In genomic region chr13:27359203-27359821, GRCh38 we compare ENCODE assay signal across 8 cellular contexts.
A peak's percentile ranks its signal among the peaks of the same experiment; 100 is the strongest.
DNase-seq lines count a peak whose midpoint lies in the region; ATAC-seq and TF ChIP-seq lines count a peak whose summit lies in the region.

No MANE protein-coding gene starts in this region.

- H3K4me3 Mint-ChIP-seq in CD4-positive, alpha-beta memory T cell: no peak overlapping the region
- H3K4me3 Mint-ChIP-seq in activated CD4-positive, alpha-beta T cell treated with anti-CD3 and anti-CD28 coated beads for 36 hours: no peak overlapping the region

- H3K36me3 Mint-ChIP-seq in CD4-positive, alpha-beta memory T cell: no peaks in the 10 kb centered on the region
- H3K36me3 Mint-ChIP-seq in activated CD4-positive, alpha-beta T cell treated with anti-CD3 and anti-CD28 coated beads for 36 hours (ENCODE audit: low read depth): no peaks in the 10 kb centered on the region

- peaks cover 3 to 18% of the 10 kb centered on the region in 2 donors for H3K27me3 Mint-ChIP-seq in CD4-positive, alpha-beta memory T cell
- peaks cover 12% of the 10 kb centered on the region for H3K27me3 Mint-ChIP-seq in activated CD4-positive, alpha-beta T cell treated with anti-CD3 and anti-CD28 coated beads for 36 hours

- H3K36me3 ChIP-seq in CD4-positive, alpha-beta memory T cell (ENCODE audit: insufficient read depth, low read length): no peaks in the 10 kb centered on the region
- no peaks in the 10 kb centered on the region for H3K36me3 ChIP-seq in left lung

- no peaks in the 10 kb centered on the region for H3K27me3 ChIP-seq in CD4-positive, alpha-beta memory T cell (ENCODE audit: insufficient read depth, low read length)
- H3K27me3 ChIP-seq in left lung: peaks cover 0 to 38% of the 10 kb centered on the region in 2 donors

- no peak overlapping the region for H3K27ac ChIP-seq in CD4-positive, alpha-beta memory T cell (ENCODE audit: low read depth, low read length)
- no peak overlapping the region for H3K27ac ChIP-seq in left lung

- POLR2A ChIA-PET in CD4-positive, alpha-beta memory T cell (lab: Charles Lee; ENCODE audit: partially characterized antibody): interaction anchor here (1.4 kb wide), 1 partner anchor 374 kb away, joined by 4 read pairs; no protein-coding TSS in a partner anchor
- POLR2A ChIA-PET in activated CD4-positive, alpha-beta T cell treated with anti-CD3 and anti-CD28 coated beads for 36 hours (lab: Charles Lee): no interaction called here

- no peaks in the 10 kb centered on the region for H3K9me3 Mint-ChIP-seq in CD4-positive, alpha-beta memory T cell
- no peaks in the 10 kb centered on the region for H3K9me3 Mint-ChIP-seq in activated CD4-positive, alpha-beta T cell treated with anti-CD3 and anti-CD28 coated beads for 36 hours (ENCODE audit: low read depth)

- no peak overlapping the region for H3K4me3 ChIP-seq in CD4-positive, alpha-beta memory T cell (ENCODE audit: low read length in 2 of 2)
- no peak overlapping the region for H3K4me3 ChIP-seq in left lung

- peak in 4 of 5 donors; percentile 54 to 64 (median 59) for DNase-seq in CD4-positive, alpha-beta memory T cell
- DNase-seq in NCI-H2227 treated with DMSO at 0.1 percent for 48 hours (lab: John Stamatoyannopoulos, UW) (peak; percentile 36), cerebellum (ENCODE audit: low spot score) (peak; percentile 82), left lung (peak in 1 of 2 donors; percentile 56)
- DNase-seq in activated CD4-positive, alpha-beta T cell treated with anti-CD3 and anti-CD28 coated beads for 36 hours: peak; percentile 84
- DNase-seq in stimulated activated CD4-positive, alpha-beta T cell treated with anti-CD3 and anti-CD28 coated beads, TNF-alpha, amount 100 ng/mL, for 1 hour (ENCODE audit: low read depth in 3 of 3, low spot score in 1 of 3): peak in 2 of 3 donors; percentile 27 to 61

- peak overlapping the region in 2 of 7 donors; percentile 37 to 49 for H3K27ac Mint-ChIP-seq in CD4-positive, alpha-beta memory T cell
- H3K27ac Mint-ChIP-seq in activated CD4-positive, alpha-beta T cell treated with anti-CD3 and anti-CD28 coated beads for 36 hours: no peak overlapping the region

- peaks cover 9% of the 10 kb centered on the region for H3K4me1 ChIP-seq in CD4-positive, alpha-beta memory T cell (ENCODE audit: insufficient read depth, low read length)
- peaks cover 6 to 10% of the 10 kb centered on the region in 2 donors for H3K4me1 ChIP-seq in left lung

- H3K4me1 Mint-ChIP-seq in CD4-positive, alpha-beta memory T cell: peaks cover 0 to 7% (median 2%) of the 10 kb centered on the region in 4 donors
- peaks cover 3% of the 10 kb centered on the region for H3K4me1 Mint-ChIP-seq in activated CD4-positive, alpha-beta T cell treated with anti-CD3 and anti-CD28 coated beads for 36 hours

- no peaks in the 10 kb centered on the region for H3K9me3 ChIP-seq in CD4-positive, alpha-beta memory T cell (ENCODE audit: control insufficient read depth in 1 of 2, low read length in 2 of 2)
- no peaks in the 10 kb centered on the region for H3K9me3 ChIP-seq in left lung

- CTCF ChIA-PET in CD4-positive, alpha-beta memory T cell (lab: Charles Lee; ENCODE audit: partially characterized antibody): interaction anchor here (0.8 to 16.1 kb wide), 17 partner anchors 8 to 625 kb away, joined by 3 to 354 read pairs (median 5); partner anchors contain the start of gene RASL11A
- CTCF ChIA-PET in activated CD4-positive, alpha-beta T cell treated with anti-CD3 and anti-CD28 coated beads for 36 hours (lab: Charles Lee): interaction anchor here (0.5 to 7.9 kb wide), 21 partner anchors 8 to 1814 kb away, joined by 3 to 183 read pairs (median 4); partner anchors contain the start of gene RASL11A

- ATAC-seq in GM21786 (IDR thresholded peaks at IDR 0.05; ENCODE audit: unreplicated experiment) (peak; percentile 48), left lung (peak; percentile 76), GM21390 (IDR thresholded peaks at IDR 0.05; ENCODE audit: unreplicated experiment) (no peak)
- peak; percentile 69 for ATAC-seq in activated CD4-positive, alpha-beta T cell treated with anti-CD3 and anti-CD28 coated beads for 36 hours

- intact Hi-C loops in CD4-positive, alpha-beta memory T cell (cut with micrococcal nuclease): loop anchor here (1.0 kb wide), 2 partner anchors 88 to 374 kb away; no protein-coding TSS in a partner anchor
- intact Hi-C loops in activated CD4-positive, alpha-beta T cell treated with anti-CD3 and anti-CD28 coated beads for 36 hours (cut with DNase I, micrococcal nuclease): loop anchor here (1.0 kb wide), 3 partner anchors 20 to 412 kb away; no protein-coding TSS in a partner anchor
- intact Hi-C loops in left lung (cut with DNase I): loop anchor here in 1 of 2 donors (5.0 kb wide), 1 partner anchor 372 kb away; no protein-coding TSS in a partner anchor

- peak; percentile 55 to 79 for TF ChIP-seq CTCF in left lung (IDR thresholded peaks at IDR 0.05)
